Comparison of ENCODE assay signal across 10 cellular contexts in the genomic region with DNA sequence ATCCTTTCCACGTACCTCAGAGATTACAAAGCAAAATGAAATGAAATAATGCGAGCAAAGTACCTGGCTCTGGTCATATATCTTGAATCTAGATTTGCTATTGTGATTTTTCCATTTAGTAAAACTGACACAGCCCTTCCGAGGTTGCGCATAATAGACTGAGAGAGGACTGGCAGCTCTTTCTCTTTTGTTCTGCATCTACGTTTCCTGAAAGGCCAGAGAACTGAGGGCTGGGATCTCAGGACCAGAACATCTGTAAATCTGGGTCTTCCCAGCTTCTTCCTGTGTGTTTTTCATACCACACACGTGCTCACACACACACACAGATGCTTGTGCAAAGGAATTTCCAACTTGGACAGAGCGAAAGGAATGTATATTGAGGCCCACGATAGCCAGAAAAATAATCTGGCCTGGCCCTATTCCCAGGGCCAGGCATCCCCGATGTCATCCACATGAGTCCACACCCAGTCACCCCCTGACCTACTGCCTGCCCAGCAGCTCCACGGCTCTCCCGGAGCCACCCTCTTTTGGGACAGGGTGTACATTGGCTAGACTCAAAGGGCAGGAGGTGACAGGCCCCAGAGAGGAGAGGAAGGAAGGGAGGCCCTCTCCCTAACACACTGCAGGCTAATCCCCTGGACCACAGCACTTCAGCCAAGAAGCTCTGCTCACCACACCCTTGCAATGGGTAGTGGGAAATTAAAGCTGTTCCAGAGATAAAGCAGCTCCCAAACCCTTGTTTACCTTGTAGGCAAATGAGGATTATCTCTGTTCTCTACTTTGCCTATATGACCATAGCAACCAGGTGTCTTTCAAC. TPM values are rescaled to one million over a fixed set of nuclear protein-coding genes. Genes with fewer than 3 reads are reported as not detected.
DNase-seq lines count a peak whose midpoint lies in the region; ATAC-seq and TF ChIP-seq lines count a peak whose summit lies in the region.
"Had no signal": no experiment of that assay in that cellular context is flagged by ENCODE, and none has a peak within 500 bp of the region (broad histone marks: within the 10 kb centered on the region; RNA-seq: fewer than 3 reads in every experiment).

No MANE protein-coding gene starts in this region.

- peak; percentile 31 for ATAC-seq in mucosa of descending colon
- ATAC-seq in stimulated activated naive B cell treated with anti-CD40 and anti-IgM and Interleukin-4, amounts not matched to agents 10 μg/mL and 1 μg/mL and 100 μg/mL, for 72 hours (replicated peaks): no peak
- no peak for ATAC-seq in activated T-cell treated with anti-CD3 and anti-CD28 coated beads, Interleukin-2, amount 50 U/mL, for 4 hours

- CTCF ChIA-PET in AG04449 (lab: Yijun Ruan, JAX): interaction anchor here (1.1 kb wide), 1 partner anchor 21 kb away, joined by 3 read pairs; no protein-coding TSS in a partner anchor

- no peak overlapping the region for H3K4me3 Mint-ChIP-seq in stimulated activated naive B cell treated with anti-CD40 and anti-IgM and Interleukin-4, amounts not matched to agents 10 μg/mL and 1 μg/mL and 100 μg/mL, for 72 hours
- no peak overlapping the region for H3K4me3 Mint-ChIP-seq in activated T-cell treated with anti-CD3 and anti-CD28 coated beads, Interleukin-2, amount 50 U/mL, for 4 hours

- no peaks in the 10 kb centered on the region for H3K4me1 Mint-ChIP-seq in stimulated activated naive B cell treated with anti-CD40 and anti-IgM and Interleukin-4, amounts not matched to agents 10 μg/mL and 1 μg/mL and 100 μg/mL, for 72 hours
- H3K4me1 Mint-ChIP-seq in activated T-cell treated with anti-CD3 and anti-CD28 coated beads, Interleukin-2, amount 50 U/mL, for 4 hours (ENCODE audit: low read depth): no peaks in the 10 kb centered on the region

- no peak overlapping the region for H3K27ac Mint-ChIP-seq in stimulated activated naive B cell treated with anti-CD40 and anti-IgM and Interleukin-4, amounts not matched to agents 10 μg/mL and 1 μg/mL and 100 μg/mL, for 72 hours

- H3K9me3 Mint-ChIP-seq in stimulated activated naive B cell treated with anti-CD40 and anti-IgM and Interleukin-4, amounts not matched to agents 10 μg/mL and 1 μg/mL and 100 μg/mL, for 72 hours: no peaks in the 10 kb centered on the region
- H3K9me3 Mint-ChIP-seq in activated T-cell treated with anti-CD3 and anti-CD28 coated beads, Interleukin-2, amount 50 U/mL, for 4 hours: no peaks in the 10 kb centered on the region

- H3K27me3 Mint-ChIP-seq in stimulated activated naive B cell treated with anti-CD40 and anti-IgM and Interleukin-4, amounts not matched to agents 10 μg/mL and 1 μg/mL and 100 μg/mL, for 72 hours: no peaks in the 10 kb centered on the region
- no peaks in the 10 kb centered on the region for H3K27me3 Mint-ChIP-seq in activated T-cell treated with anti-CD3 and anti-CD28 coated beads, Interleukin-2, amount 50 U/mL, for 4 hours (ENCODE audit: low read depth)

- H3K36me3 ChIP-seq in mucosa of descending colon (ENCODE audit: low read depth): no peaks in the 10 kb centered on the region

- TF ChIP-seq CTCF in AG04449 (IDR thresholded peaks at IDR 0.05; ENCODE audit: insufficient read depth, low read length, missing control alignments): no peak
- no peak for TF ChIP-seq CTCF in fibroblast of mammary gland (conservative IDR thresholded peaks at IDR 0.05; ENCODE audit: control insufficient read depth, insufficient read depth, low read depth, low read length)
- TF ChIP-seq CTCF in mucosa of descending colon (IDR thresholded peaks at IDR 0.05): no peak

- DNase-seq in AG04449 (ENCODE audit: low read depth, low spot score): peak; percentile 4
- DNase-seq in NCI-H526 treated with DMSO at 0.1 percent for 48 hours (lab: John Stamatoyannopoulos, UW): peak; percentile 97
- peak; percentile 18 for DNase-seq in fibroblast of mammary gland (ENCODE audit: low read depth)
- DNase-seq in mucosa of descending colon: no peak
- no peak for DNase-seq in NK-92 treated with Interleukin-12 subunit alpha and Interleukin-12 subunit beta, amount 100 ng/mL, for 24 hours (lab: John Stamatoyannopoulos, UW)
- no peak for DNase-seq in islet precursor cell
- no peak for DNase-seq in stimulated activated naive B cell treated with anti-CD40 and anti-IgM and Interleukin-4, amounts not matched to agents 10 μg/mL and 1 μg/mL and 100 μg/mL, for 72 hours
- no peak for DNase-seq in activated T-cell treated with anti-CD3 and anti-CD28 coated beads, Interleukin-2, amount 50 U/mL, for 4 hours
- DNase-seq: RPMI8226; stimulated activated CD8-positive, alpha-beta memory T cell treated with anti-CD3 and anti-CD28 coated beads, Interleukin-4, amount 100 ng/mL, for 48 hours had no signal

- intact Hi-C loops in mucosa of descending colon (cut with DNase I, micrococcal nuclease): no loop called here

- no peak overlapping the region for H3K4me3 ChIP-seq in AG04449 (ENCODE audit: low read depth, low read length)
- H3K4me3 ChIP-seq in fibroblast of mammary gland (ENCODE audit: control insufficient read depth, low read depth, low read length): no peak overlapping the region
- no peak overlapping the region for H3K4me3 ChIP-seq in mucosa of descending colon

- H3K4me1 ChIP-seq in mucosa of descending colon (ENCODE audit: low read depth): no peaks in the 10 kb centered on the region

- H3K36me3 Mint-ChIP-seq in stimulated activated naive B cell treated with anti-CD40 and anti-IgM and Interleukin-4, amounts not matched to agents 10 μg/mL and 1 μg/mL and 100 μg/mL, for 72 hours: peaks cover 7 to 9% of the 10 kb centered on the region in 2 donors
- peaks cover 7% of the 10 kb centered on the region for H3K36me3 Mint-ChIP-seq in activated T-cell treated with anti-CD3 and anti-CD28 coated beads, Interleukin-2, amount 50 U/mL, for 4 hours (ENCODE audit: insufficient read depth)

- H3K9me3 ChIP-seq in mucosa of descending colon: no peaks in the 10 kb centered on the region

- POLR2A ChIA-PET in AG04449 (lab: Yijun Ruan, JAX): no interaction called here

RNA-seq across cellular contexts. Expression of a gene that starts 41.8 kb away (rescaled TPM):
- 10 to 100 TPM; 34.9 to 37.1 (median 35.1) TPM for total RNA-seq in mucosa of descending colon
- total RNA-seq in activated T-cell treated with anti-CD3 and anti-CD28 coated beads, Interleukin-2, amount 50 U/mL, for 4 hours: 100 to 1,000 TPM; 127 to 139 (median 137) TPM

Comparison
In these comparisons a context has a peak if more than half of its experiments do, and no peak if none do; other contexts are left out.
1. DNase-seq: peak in AG04449 (single experiment), NCI-H526 treated with DMSO at 0.1 percent for 48 hours (single experiment) and fibroblast of mammary gland (single experiment); none in mucosa of descending colon (0 of 3), NK-92 treated with Interleukin-12 subunit alpha and Interleukin-12 subunit beta, amount 100 ng/mL, for 24 hours (single experiment), islet precursor cell (single experiment), stimulated activated naive B cell treated with anti-CD40 and anti-IgM and Interleukin-4, amounts not matched to agents 10 μg/mL and 1 μg/mL and 100 μg/mL, for 72 hours (single experiment) and activated T-cell treated with anti-CD3 and anti-CD28 coated beads, Interleukin-2, amount 50 U/mL, for 4 hours (single experiment).